Comparison of ENCODE assay signal across 1 cellular context in the genomic region with DNA sequence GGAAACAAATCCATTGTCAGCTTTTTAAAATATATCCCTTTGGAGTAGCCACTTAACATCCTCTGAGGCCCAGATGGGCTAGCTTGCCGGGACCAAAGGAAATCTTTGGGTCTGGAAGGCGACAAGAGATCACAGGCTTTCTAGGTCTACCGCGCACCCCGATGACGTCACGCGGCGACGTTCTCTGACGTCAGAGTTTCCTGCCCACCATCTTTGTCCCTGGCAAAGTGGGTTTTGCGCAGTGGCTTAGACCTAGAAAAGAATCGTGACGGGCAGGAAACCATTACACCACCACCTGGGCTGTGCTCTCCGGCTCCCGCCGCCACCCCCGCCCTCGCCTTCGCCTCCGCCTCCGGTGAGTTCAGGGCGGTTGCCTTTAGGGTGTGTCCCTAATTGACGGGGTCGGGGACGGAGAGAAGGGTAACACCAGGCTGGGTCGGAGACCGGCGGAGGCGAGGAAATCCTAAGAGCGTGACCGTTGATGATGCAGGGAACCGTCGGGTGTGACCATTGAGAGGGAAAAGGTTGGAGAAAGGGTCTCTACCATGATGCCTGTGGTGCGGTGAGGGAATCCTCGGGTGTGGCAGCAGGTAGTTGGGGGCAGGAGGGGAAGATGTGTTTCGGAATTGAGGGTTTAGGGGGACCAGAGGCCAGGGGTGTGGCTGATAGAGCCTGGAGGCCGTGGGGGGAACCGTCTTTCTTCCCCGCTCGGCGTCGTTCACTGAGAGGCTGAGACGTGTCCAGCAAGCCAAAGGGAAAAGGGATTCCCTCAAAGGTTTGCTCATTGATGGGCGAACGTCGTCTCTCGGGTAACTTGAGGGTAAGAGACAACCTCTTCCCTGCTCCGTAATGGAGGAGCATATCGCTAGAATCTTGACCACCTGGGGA.
TF ChIP-seq lines count a peak whose summit lies in the region.

A gene (plus strand): TSS at position 249 of the 888 bp plus-strand sequence. CDS start 6,709 bp downstream, outside the sequence.

TF ChIP-seq in HepG2, 621 proteins besides CTCF, POLR2A, EP300 and RAD21 (continued from another document and continues in another):
- TF ChIP-seq, protein P1, sequence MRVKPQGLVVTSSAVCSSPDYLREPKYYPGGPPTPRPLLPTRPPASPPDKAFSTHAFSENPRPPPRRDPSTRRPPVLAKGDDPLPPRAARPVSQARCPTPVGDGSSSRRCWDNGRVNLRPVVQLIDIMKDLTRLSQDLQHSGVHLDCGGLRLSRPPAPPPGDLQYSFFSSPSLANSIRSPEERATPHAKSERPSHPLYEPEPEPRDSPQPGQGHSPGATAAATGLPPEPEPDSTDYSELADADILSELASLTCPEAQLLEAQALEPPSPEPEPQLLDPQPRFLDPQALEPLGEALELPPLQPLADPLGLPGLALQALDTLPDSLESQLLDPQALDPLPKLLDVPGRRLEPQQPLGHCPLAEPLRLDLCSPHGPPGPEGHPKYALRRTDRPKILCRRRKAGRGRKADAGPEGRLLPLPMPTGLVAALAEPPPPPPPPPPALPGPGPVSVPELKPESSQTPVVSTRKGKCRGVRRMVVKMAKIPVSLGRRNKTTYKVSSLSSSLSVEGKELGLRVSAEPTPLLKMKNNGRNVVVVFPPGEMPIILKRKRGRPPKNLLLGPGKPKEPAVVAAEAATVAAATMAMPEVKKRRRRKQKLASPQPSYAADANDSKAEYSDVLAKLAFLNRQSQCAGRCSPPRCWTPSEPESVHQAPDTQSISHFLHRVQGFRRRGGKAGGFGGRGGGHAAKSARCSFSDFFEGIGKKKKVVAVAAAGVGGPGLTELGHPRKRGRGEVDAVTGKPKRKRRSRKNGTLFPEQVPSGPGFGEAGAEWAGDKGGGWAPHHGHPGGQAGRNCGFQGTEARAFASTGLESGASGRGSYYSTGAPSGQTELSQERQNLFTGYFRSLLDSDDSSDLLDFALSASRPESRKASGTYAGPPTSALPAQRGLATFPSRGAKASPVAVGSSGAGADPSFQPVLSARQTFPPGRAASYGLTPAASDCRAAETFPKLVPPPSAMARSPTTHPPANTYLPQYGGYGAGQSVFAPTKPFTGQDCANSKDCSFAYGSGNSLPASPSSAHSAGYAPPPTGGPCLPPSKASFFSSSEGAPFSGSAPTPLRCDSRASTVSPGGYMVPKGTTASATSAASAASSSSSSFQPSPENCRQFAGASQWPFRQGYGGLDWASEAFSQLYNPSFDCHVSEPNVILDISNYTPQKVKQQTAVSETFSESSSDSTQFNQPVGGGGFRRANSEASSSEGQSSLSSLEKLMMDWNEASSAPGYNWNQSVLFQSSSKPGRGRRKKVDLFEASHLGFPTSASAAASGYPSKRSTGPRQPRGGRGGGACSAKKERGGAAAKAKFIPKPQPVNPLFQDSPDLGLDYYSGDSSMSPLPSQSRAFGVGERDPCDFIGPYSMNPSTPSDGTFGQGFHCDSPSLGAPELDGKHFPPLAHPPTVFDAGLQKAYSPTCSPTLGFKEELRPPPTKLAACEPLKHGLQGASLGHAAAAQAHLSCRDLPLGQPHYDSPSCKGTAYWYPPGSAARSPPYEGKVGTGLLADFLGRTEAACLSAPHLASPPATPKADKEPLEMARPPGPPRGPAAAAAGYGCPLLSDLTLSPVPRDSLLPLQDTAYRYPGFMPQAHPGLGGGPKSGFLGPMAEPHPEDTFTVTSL (CRISPR knock-in tag; IDR thresholded peaks at IDR 0.05; ENCODE audit: borderline replicate concordance): no peak
- TF ChIP-seq, protein P2, sequence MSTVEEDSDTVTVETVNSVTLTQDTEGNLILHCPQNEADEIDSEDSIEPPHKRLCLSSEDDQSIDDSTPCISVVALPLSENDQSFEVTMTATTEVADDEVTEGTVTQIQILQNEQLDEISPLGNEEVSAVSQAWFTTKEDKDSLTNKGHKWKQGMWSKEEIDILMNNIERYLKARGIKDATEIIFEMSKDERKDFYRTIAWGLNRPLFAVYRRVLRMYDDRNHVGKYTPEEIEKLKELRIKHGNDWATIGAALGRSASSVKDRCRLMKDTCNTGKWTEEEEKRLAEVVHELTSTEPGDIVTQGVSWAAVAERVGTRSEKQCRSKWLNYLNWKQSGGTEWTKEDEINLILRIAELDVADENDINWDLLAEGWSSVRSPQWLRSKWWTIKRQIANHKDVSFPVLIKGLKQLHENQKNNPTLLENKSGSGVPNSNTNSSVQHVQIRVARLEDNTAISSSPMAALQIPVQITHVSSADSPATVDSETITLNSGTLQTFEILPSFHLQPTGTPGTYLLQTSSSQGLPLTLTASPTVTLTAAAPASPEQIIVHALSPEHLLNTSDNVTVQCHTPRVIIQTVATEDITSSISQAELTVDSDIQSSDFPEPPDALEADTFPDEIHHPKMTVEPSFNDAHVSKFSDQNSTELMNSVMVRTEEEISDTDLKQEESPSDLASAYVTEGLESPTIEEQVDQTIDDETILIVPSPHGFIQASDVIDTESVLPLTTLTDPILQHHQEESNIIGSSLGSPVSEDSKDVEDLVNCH (CRISPR knock-in tag; IDR thresholded peaks at IDR 0.05): no peak
- TF ChIP-seq KLF11 (CRISPR knock-in tag; IDR thresholded peaks at IDR 0.05) (no peak), ZNF350 (CRISPR knock-in tag; IDR thresholded peaks at IDR 0.05; ENCODE audit: borderline replicate concordance, low read depth) (peak; percentile 93; the same call in 1 of the 2 replicates), SOX5 (CRISPR knock-in tag; IDR thresholded peaks at IDR 0.05; ENCODE audit: borderline replicate concordance) (peak; percentile 53; the same call in 1 of the 2 replicates), ZNF570 (CRISPR knock-in tag; IDR thresholded peaks at IDR 0.05; ENCODE audit: borderline replicate concordance) (no peak), ZNF547 (CRISPR knock-in tag; IDR thresholded peaks at IDR 0.05) (no peak), ZNF484 (CRISPR knock-in tag; IDR thresholded peaks at IDR 0.05; ENCODE audit: borderline replicate concordance, low read depth) (0 out of 2 replicates have a peak, but pooled peaks have one; percentile 85), ZNF766 (CRISPR knock-in tag; IDR thresholded peaks at IDR 0.05; ENCODE audit: borderline replicate concordance) (no peak), GATAD2A (CRISPR knock-in tag; IDR thresholded peaks at IDR 0.05) (peak; percentile 84), GATAD1 (CRISPR knock-in tag; IDR thresholded peaks at IDR 0.05) (peak; percentile 97), IRF2 (CRISPR knock-in tag; IDR thresholded peaks at IDR 0.05) (peak; percentile 91), BRCA1 (CRISPR knock-in tag; IDR thresholded peaks at IDR 0.05) (no peak), CBX2 (IDR thresholded peaks at IDR 0.05; ENCODE audit: low read depth, low read length) (no peak), CBX2 (CRISPR knock-in tag; IDR thresholded peaks at IDR 0.05; ENCODE audit: low read depth) (no peak), DNMT1 (CRISPR knock-in tag; IDR thresholded peaks at IDR 0.05) (no peak), SIX4 (CRISPR knock-in tag; IDR thresholded peaks at IDR 0.05) (no peak), RARA (CRISPR knock-in tag; IDR thresholded peaks at IDR 0.05) (no peak), ZNF232 (CRISPR knock-in tag; IDR thresholded peaks at IDR 0.05; ENCODE audit: borderline replicate concordance) (no peak), MED13 (CRISPR knock-in tag; IDR thresholded peaks at IDR 0.05) (no peak), GTF2F1 (IDR thresholded peaks at IDR 0.05; ENCODE audit: low read length) (no peak), FOXC1 (CRISPR knock-in tag; IDR thresholded peaks at IDR 0.05; ENCODE audit: borderline replicate concordance) (no peak; the same call in 1 of the 2 replicates), ZNF12 (CRISPR knock-in tag; IDR thresholded peaks at IDR 0.05) (peak; percentile 34; the same call in 1 of the 2 replicates), KDM6A (CRISPR knock-in tag; IDR thresholded peaks at IDR 0.05; ENCODE audit: low read depth) (no peak), FOXO1 (CRISPR knock-in tag; IDR thresholded peaks at IDR 0.05) (0 out of 2 replicates have a peak, but pooled peaks have one; percentile 24), HCFC1 (IDR thresholded peaks at IDR 0.05; ENCODE audit: low read depth, low read length) (peak; percentile 90), NCOA2 (CRISPR knock-in tag; IDR thresholded peaks at IDR 0.05) (0 out of 2 replicates have a peak, but pooled peaks have one; percentile 37), ZNF230 (CRISPR knock-in tag; IDR thresholded peaks at IDR 0.05) (no peak), ZNF619 (CRISPR knock-in tag; IDR thresholded peaks at IDR 0.05) (peak; percentile 74; the same call in 1 of the 2 replicates), ZFP36L1 (CRISPR knock-in tag; IDR thresholded peaks at IDR 0.05) (peak; percentile 56; the same call in 1 of the 2 replicates), EHMT2 (IDR thresholded peaks at IDR 0.05; ENCODE audit: borderline replicate concordance, low read depth, low read length) (peak; percentile 91; the same call in 1 of the 2 replicates), ZNF543 (CRISPR knock-in tag; IDR thresholded peaks at IDR 0.05) (no peak), ZBTB21 (CRISPR knock-in tag; IDR thresholded peaks at IDR 0.05) (peak; percentile 100), ATRX (CRISPR knock-in tag; IDR thresholded peaks at IDR 0.05; ENCODE audit: borderline replicate concordance) (no peak)
- TF ChIP-seq, protein P3, sequence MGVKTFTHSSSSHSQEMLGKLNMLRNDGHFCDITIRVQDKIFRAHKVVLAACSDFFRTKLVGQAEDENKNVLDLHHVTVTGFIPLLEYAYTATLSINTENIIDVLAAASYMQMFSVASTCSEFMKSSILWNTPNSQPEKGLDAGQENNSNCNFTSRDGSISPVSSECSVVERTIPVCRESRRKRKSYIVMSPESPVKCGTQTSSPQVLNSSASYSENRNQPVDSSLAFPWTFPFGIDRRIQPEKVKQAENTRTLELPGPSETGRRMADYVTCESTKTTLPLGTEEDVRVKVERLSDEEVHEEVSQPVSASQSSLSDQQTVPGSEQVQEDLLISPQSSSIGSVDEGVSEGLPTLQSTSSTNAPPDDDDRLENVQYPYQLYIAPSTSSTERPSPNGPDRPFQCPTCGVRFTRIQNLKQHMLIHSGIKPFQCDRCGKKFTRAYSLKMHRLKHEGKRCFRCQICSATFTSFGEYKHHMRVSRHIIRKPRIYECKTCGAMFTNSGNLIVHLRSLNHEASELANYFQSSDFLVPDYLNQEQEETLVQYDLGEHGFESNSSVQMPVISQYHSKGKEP (CRISPR knock-in tag; IDR thresholded peaks at IDR 0.05): peak; percentile 80; the same call in 1 of the 2 replicates
- TF ChIP-seq, protein P4, sequence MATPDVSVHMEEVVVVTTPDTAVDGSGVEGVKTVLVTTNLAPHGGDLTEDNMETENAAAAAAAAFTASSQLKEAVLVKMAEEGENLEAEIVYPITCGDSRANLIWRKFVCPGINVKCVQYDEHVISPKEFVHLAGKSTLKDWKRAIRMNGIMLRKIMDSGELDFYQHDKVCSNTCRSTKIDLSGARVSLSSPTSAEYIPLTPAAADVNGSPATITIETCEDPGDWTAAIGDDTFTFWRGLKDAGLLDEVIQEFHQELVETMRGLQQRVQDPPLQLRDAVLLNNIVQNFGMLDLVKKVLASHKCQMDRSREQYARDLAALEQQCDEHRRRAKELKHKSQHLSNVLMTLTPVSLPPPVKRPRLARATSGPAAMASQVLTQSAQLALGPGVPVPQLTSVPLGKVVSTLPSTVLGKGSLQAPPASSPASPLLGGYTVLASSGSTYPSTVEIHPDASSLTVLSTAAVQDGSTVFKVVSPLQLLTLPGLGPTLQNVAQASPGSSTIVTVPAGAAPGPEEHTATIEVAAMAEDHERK (CRISPR knock-in tag; IDR thresholded peaks at IDR 0.05; ENCODE audit: low read depth): 0 out of 2 replicates have a peak, but pooled peaks have one; percentile 43
- TF ChIP-seq, protein P5, sequence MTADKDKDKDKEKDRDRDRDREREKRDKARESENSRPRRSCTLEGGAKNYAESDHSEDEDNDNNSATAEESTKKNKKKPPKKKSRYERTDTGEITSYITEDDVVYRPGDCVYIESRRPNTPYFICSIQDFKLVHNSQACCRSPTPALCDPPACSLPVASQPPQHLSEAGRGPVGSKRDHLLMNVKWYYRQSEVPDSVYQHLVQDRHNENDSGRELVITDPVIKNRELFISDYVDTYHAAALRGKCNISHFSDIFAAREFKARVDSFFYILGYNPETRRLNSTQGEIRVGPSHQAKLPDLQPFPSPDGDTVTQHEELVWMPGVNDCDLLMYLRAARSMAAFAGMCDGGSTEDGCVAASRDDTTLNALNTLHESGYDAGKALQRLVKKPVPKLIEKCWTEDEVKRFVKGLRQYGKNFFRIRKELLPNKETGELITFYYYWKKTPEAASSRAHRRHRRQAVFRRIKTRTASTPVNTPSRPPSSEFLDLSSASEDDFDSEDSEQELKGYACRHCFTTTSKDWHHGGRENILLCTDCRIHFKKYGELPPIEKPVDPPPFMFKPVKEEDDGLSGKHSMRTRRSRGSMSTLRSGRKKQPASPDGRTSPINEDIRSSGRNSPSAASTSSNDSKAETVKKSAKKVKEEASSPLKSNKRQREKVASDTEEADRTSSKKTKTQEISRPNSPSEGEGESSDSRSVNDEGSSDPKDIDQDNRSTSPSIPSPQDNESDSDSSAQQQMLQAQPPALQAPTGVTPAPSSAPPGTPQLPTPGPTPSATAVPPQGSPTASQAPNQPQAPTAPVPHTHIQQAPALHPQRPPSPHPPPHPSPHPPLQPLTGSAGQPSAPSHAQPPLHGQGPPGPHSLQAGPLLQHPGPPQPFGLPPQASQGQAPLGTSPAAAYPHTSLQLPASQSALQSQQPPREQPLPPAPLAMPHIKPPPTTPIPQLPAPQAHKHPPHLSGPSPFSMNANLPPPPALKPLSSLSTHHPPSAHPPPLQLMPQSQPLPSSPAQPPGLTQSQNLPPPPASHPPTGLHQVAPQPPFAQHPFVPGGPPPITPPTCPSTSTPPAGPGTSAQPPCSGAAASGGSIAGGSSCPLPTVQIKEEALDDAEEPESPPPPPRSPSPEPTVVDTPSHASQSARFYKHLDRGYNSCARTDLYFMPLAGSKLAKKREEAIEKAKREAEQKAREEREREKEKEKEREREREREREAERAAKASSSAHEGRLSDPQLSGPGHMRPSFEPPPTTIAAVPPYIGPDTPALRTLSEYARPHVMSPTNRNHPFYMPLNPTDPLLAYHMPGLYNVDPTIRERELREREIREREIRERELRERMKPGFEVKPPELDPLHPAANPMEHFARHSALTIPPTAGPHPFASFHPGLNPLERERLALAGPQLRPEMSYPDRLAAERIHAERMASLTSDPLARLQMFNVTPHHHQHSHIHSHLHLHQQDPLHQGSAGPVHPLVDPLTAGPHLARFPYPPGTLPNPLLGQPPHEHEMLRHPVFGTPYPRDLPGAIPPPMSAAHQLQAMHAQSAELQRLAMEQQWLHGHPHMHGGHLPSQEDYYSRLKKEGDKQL (CRISPR knock-in tag; IDR thresholded peaks at IDR 0.05; ENCODE audit: low read depth): no peak
